Comparison of ENCODE assay signal across 21 cellular contexts in the genomic region with DNA sequence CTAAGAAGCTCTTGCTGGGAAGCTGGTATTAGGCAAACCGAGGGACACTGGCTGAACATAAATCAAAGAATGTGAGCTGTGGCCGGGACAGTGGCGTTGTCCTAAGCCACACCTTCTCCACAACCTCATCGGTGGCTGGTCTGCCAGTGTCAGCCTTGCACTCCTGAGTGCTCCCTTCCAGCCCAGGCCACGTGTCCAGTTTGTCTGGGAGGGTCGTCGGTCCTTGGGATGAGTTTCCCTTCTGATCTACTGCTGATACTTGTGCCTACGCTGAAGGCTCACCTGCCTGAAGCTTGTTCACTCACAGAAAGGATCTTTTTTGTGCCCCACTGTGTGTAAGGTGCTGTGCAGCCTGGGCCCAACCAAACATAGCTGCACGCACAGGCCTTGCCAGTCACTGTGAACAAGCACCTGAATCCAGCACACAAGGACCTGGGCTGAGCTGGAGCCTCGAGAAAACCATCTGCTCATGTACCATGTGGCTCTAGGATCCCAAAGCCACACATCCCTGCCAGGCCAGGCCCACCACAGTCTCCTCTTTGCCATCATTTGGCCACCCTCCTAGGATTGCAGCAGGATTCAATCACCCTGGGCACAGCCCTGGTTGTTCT.
DNase-seq lines count a peak whose midpoint lies in the region; ATAC-seq, FAIRE-seq and TF ChIP-seq lines count a peak whose summit lies in the region.
"Had no signal": no experiment of that assay in that cellular context is flagged by ENCODE, and none has a peak within 500 bp of the region (broad histone marks: within the 10 kb centered on the region; RNA-seq: fewer than 3 reads in every experiment).

No MANE protein-coding gene starts in this region.

- H3K4me1 ChIP-seq in right atrium auricular region: peaks cover 0 to 16% of the 10 kb centered on the region in 2 donors
- H3K4me1 ChIP-seq in Panc1 (ENCODE audit: control insufficient read depth, insufficient read depth, low read length): peaks cover 5% of the 10 kb centered on the region

- H3K4me1 Mint-ChIP-seq in osteocyte (ENCODE audit: unreplicated experiment): peaks cover 3% of the 10 kb centered on the region
- H3K4me1 Mint-ChIP-seq: CD4-positive, alpha-beta memory T cell had no signal

- ATAC-seq in Right ventricle myocardium inferior: no peak
- ATAC-seq in Panc1: no peak
- ATAC-seq in GM21390 (IDR thresholded peaks at IDR 0.05; ENCODE audit: unreplicated experiment): no peak

- CTCF ChIA-PET in Panc1 (lab: Charles Lee): no interaction called here

- H3K36me3 Mint-ChIP-seq in osteocyte (ENCODE audit: unreplicated experiment): no peaks in the 10 kb centered on the region
- H3K36me3 Mint-ChIP-seq: CD4-positive, alpha-beta memory T cell had no signal

- no peaks in the 10 kb centered on the region for H3K9me3 Mint-ChIP-seq in osteocyte (ENCODE audit: unreplicated experiment)
- H3K9me3 Mint-ChIP-seq: CD4-positive, alpha-beta memory T cell had no signal

- no peak overlapping the region for H3K27ac ChIP-seq in right atrium auricular region
- H3K27ac ChIP-seq in Panc1 (ENCODE audit: low read length): peak overlapping the region; percentile 54; the same call in 1 of the 2 replicates
- H3K27ac ChIP-seq: 22Rv1, GM23248 had no signal

- no peaks in the 10 kb centered on the region for H3K27me3 ChIP-seq in right atrium auricular region
- H3K27me3 ChIP-seq in Panc1 (ENCODE audit: control insufficient read depth, insufficient read depth, low read length): no peaks in the 10 kb centered on the region

- no TSS peak for BruUV-seq in Panc1 (replicated peaks; lab: Mats Ljungman, UMichigan)

- no peak overlapping the region for H3K4me3 Mint-ChIP-seq in osteocyte (ENCODE audit: unreplicated experiment)
- H3K4me3 Mint-ChIP-seq: CD4-positive, alpha-beta memory T cell had no signal

- TF ChIP-seq CTCF in right atrium auricular region (IDR thresholded peaks at IDR 0.05) (no peak), Panc1 (IDR thresholded peaks at IDR 0.05) (no peak), osteocyte (IDR thresholded peaks at IDR 0.05) (no peak)

- DNase-seq in right atrium auricular region (ENCODE audit: low spot score) (peak; percentile 38), Right ventricle myocardium inferior (ENCODE audit: missing footprints) (no peak), HTR-8/SVneo (ENCODE audit: insufficient read length, low spot score) (no peak), Panc1 (ENCODE audit: low read depth, low spot score) (no peak), osteocyte (ENCODE audit: extremely low spot score, unreplicated experiment) (peak; percentile 70), LoVo (ENCODE audit: low spot score) (no peak)
- no peak for DNase-seq in stimulated activated naive CD4-positive, alpha-beta T cell (lab: John Stamatoyannopoulos, UW)
- DNase-seq: C1 segment of cervical spinal cord; Calu3; CD4-positive, alpha-beta memory T cell; COR-L47; DND-41; GM23248; H7; HCEC 1CT had no signal

- in situ Hi-C loops in Panc1 (cut with HindIII; ENCODE audit: low pct_unique_long_range_greater_than_20kb, low sequenced_read_pairs): no loop called here

- intact Hi-C loops in Right ventricle myocardium inferior (cut with DNase I): no loop called here
- intact Hi-C loops in Panc1 (cut with micrococcal nuclease; ENCODE audit: unreplicated experiment): no loop called here

- no peak overlapping the region for H3K27ac Mint-ChIP-seq in osteocyte (ENCODE audit: unreplicated experiment)
- H3K27ac Mint-ChIP-seq: CD4-positive, alpha-beta memory T cell had no signal

- H3K36me3 ChIP-seq in right atrium auricular region: no peaks in the 10 kb centered on the region
- no peaks in the 10 kb centered on the region for H3K36me3 ChIP-seq in Panc1 (ENCODE audit: control insufficient read depth, insufficient read depth, low read length)

- no peaks in the 10 kb centered on the region for H3K27me3 Mint-ChIP-seq in osteocyte (ENCODE audit: unreplicated experiment)

- H3K9me3 ChIP-seq in right atrium auricular region (no peaks in the 10 kb centered on the region), Panc1 (ENCODE audit: control insufficient read depth, insufficient read depth, low read depth, low read length) (no peaks in the 10 kb centered on the region)

- H3K4me3 ChIP-seq in right atrium auricular region: no peak overlapping the region
- H3K4me3 ChIP-seq in Panc1 (ENCODE audit: low read depth in 2 of 2, low read length in 2 of 2): no peak overlapping the region
- H3K4me3 ChIP-seq: GM23248 had no signal

- POLR2A ChIA-PET in Panc1 (lab: Charles Lee): interaction anchor here (0.6 kb wide), 1 partner anchor 45 kb away, joined by 3 read pairs; no protein-coding TSS in a partner anchor

- FAIRE-seq in HTR-8/SVneo (lab: Jason Lieb, UNC): peak; percentile 52
- FAIRE-seq: A204.1, G401.6, GM12892, H1 had no signal

Comparison
In these comparisons a context has a peak if more than half of its experiments do, and no peak if none do; other contexts are left out.
1. DNase-seq: peak in right atrium auricular region (single experiment) and osteocyte (single experiment); none in Right ventricle myocardium inferior (single experiment), HTR-8/SVneo (single experiment), Panc1 (single experiment), stimulated activated naive CD4-positive, alpha-beta T cell (0 of 6) and LoVo (single experiment).